ENCODE assay signal across 20 cellular contexts in the genomic region with DNA sequence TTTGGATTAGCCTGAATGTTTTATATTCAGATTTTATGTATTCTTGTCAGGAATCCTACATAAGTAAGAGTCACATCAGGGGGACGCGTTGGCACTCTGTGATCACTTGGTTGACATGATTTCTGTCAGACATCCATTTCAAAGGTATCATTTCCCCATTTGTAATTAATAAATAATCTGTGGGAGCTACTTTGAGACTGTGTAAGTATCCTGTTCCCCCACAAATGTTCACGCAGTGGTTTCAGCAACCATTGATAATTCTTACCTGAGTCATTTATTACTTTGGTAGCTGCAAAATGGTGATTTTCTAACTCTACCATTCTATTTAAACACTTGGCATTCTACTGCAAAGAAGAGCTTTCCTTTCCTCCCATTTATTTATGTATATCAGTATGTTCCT. TPM values are rescaled to one million over a fixed set of nuclear protein-coding genes. Genes with fewer than 3 reads are reported as not detected.
DNase-seq lines count a peak whose midpoint lies in the region; ATAC-seq, FAIRE-seq and TF ChIP-seq lines count a peak whose summit lies in the region.
"Had no signal": no experiment of that assay in that cellular context is flagged by ENCODE, and none has a peak within 500 bp of the region (broad histone marks: within the 10 kb centered on the region; RNA-seq: fewer than 3 reads in every experiment).

No MANE protein-coding gene starts in this region.

- TF ChIP-seq POLR2A in HepG2 (IDR thresholded peaks at IDR 0.05; ENCODE audit: insufficient read depth in 1 of 2, low read depth in 2 of 2, low read length in 2 of 2) = no peak

- no peak overlapping the region for H3K27ac ChIP-seq in OCI-LY3 (ENCODE audit: low read length)
- H3K27ac ChIP-seq in HepG2 (ENCODE audit: extremely low read length, insufficient read depth, low read length) = no peak overlapping the region

- 60% methylated on average over 3 of the region's 3 CpGs for WGBS in HepG2 (ENCODE audit: low lambda C conversion rate)

- no peak for FAIRE-seq in HepG2 (lab: Jason Lieb, UNC)

- CTCF ChIA-PET in HepG2 (lab: Yijun Ruan, JAX; ENCODE audit: low intra/inter-chr PET ratio, low total read pairs) = no interaction called here

- H3K9ac ChIP-seq in OCI-LY3 (ENCODE audit: low read length) (no peak overlapping the region), HepG2 (ENCODE audit: insufficient read depth, low read depth, low read length) (no peak overlapping the region)

- H3K27me3 ChIP-seq in OCI-LY3 (ENCODE audit: low read depth, low read length) (peaks cover 22% of the 10 kb centered on the region), HepG2 (ENCODE audit: control insufficient read depth in 1 of 2, insufficient read depth in 2 of 2, low read length in 2 of 2) (peaks cover 0 to 13% of the 10 kb centered on the region in 2 experiments; a peak in 4 of 5 replicates)

- H3K4me3 ChIP-seq in OCI-LY3 (ENCODE audit: low read length) (peak overlapping the region; percentile 0; the same call in 1 of the 2 replicates), HepG2 (replicated peaks in 1 of 3; ENCODE audit: insufficient read depth in 1 of 3, low read depth in 2 of 3, low read length in 3 of 3) (no peak overlapping the region)

- H3K36me3 ChIP-seq in OCI-LY3 (replicated peaks; ENCODE audit: low read depth, low read length) (no peaks in the 10 kb centered on the region), HepG2 (replicated peaks in 1 of 2; ENCODE audit: control insufficient read depth in 1 of 2, insufficient read depth in 2 of 2, low read length in 2 of 2) (no peaks in the 10 kb centered on the region)

- no peaks in the 10 kb centered on the region for H3K9me3 ChIP-seq in OCI-LY3 (ENCODE audit: insufficient read depth, low read length)
- H3K9me3 ChIP-seq in HepG2 (ENCODE audit: low read length) = no peaks in the 10 kb centered on the region

- H3K9me3 Mint-ChIP-seq in type B pancreatic cell = no peaks in the 10 kb centered on the region
- H3K9me3 Mint-ChIP-seq: HFFc6, IgD-negative memory B cell had no signal

- TF ChIP-seq EP300 in HepG2 (IDR thresholded peaks at IDR 0.05; ENCODE audit: low read depth in 2 of 2, low read length in 2 of 2) = no peak
- TF ChIP-seq EP300 in HepG2 (CRISPR knock-in tag; IDR thresholded peaks at IDR 0.05; ENCODE audit: borderline replicate concordance) = no peak

- peaks cover 30% of the 10 kb centered on the region for H3K4me1 ChIP-seq in OCI-LY3 (ENCODE audit: low read length)
- no peaks in the 10 kb centered on the region for H3K4me1 ChIP-seq in HepG2 (ENCODE audit: insufficient read depth, low read length)

- in situ Hi-C loops in HepG2 (cut with HindIII; ENCODE audit: extremely low pct_ligation_motif_present, low pct_unique_long_range_greater_than_20kb) = loop anchor here (10.0 kb wide), 1 partner anchor 392 kb away; the partner anchor contains the start of gene GABBR2

- H2AFZ ChIP-seq in OCI-LY3 (ENCODE audit: low read depth, low read length) (no peak overlapping the region), HepG2 (ENCODE audit: low read length) (no peak overlapping the region)

- intact Hi-C loops in HepG2 (cut with micrococcal nuclease; ENCODE audit: unreplicated experiment) = no loop called here

- no peaks in the 10 kb centered on the region for H4K20me1 ChIP-seq in OCI-LY3 (ENCODE audit: insufficient read depth, low read length)
- no peaks in the 10 kb centered on the region for H4K20me1 ChIP-seq in HepG2 (ENCODE audit: insufficient read depth, low read length)

- POLR2A ChIA-PET in HepG2 (lab: Yijun Ruan, JAX) = no interaction called here

- H3K4me3 Mint-ChIP-seq in type B pancreatic cell = no peak overlapping the region
- H3K4me3 Mint-ChIP-seq: HFFc6, IgD-negative memory B cell had no signal

- H3K27ac Mint-ChIP-seq in type B pancreatic cell = no peak overlapping the region
- H3K27ac Mint-ChIP-seq: HFFc6, IgD-negative memory B cell had no signal

- no peak for TF ChIP-seq CTCF in OCI-LY3 (IDR thresholded peaks at IDR 0.05; ENCODE audit: low read depth, low read length)
- TF ChIP-seq CTCF in type B pancreatic cell (conservative IDR thresholded peaks at IDR 0.05) = no peak
- no peak for TF ChIP-seq CTCF in HepG2 (CRISPR knock-in tag; IDR thresholded peaks at IDR 0.05)

- no peaks in the 10 kb centered on the region for H3K36me3 Mint-ChIP-seq in type B pancreatic cell
- H3K36me3 Mint-ChIP-seq: IgD-negative memory B cell had no signal

- H3K27me3 Mint-ChIP-seq in type B pancreatic cell = peaks cover 7% of the 10 kb centered on the region

- H3K79me2 ChIP-seq in OCI-LY3 (ENCODE audit: low read length) (no peaks in the 10 kb centered on the region), HepG2 (ENCODE audit: insufficient read depth, low read length) (no peaks in the 10 kb centered on the region)

- BruUV-seq in HepG2 (replicated peaks; lab: Mats Ljungman, UMichigan) = no TSS peak

- no peak for TF ChIP-seq RAD21 in HepG2 (CRISPR knock-in tag; IDR thresholded peaks at IDR 0.05)

- H3K4me2 ChIP-seq in OCI-LY3 (ENCODE audit: low read length) (peak overlapping the region; percentile 40), HepG2 (ENCODE audit: low read depth, low read length) (no peak overlapping the region)

- ATAC-seq in GM18870 (IDR thresholded peaks at IDR 0.05; ENCODE audit: unreplicated experiment) (peak; percentile 51), GM19395 (IDR thresholded peaks at IDR 0.05; ENCODE audit: unreplicated experiment) (peak; percentile 67), HG02938 (IDR thresholded peaks at IDR 0.05; ENCODE audit: unreplicated experiment) (peak; percentile 61), HepG2 (no peak)

- DNase-seq in AML-193 (lab: John Stamatoyannopoulos, UW) (no peak), type B pancreatic cell (ENCODE audit: extremely low spot score, unreplicated experiment) (no peak), HepG2 (ENCODE audit: low spot score) (no peak)
- no peak for DNase-seq in stimulated activated CD4-positive, alpha-beta T cell treated with anti-CD3 and anti-CD28 coated beads, Interleukin-12 subunit alpha, Interleukin-12 subunit beta, amount 100 ng/mL, for 4 hours
- DNase-seq: COR-L47; GF-D8; HFFc6; Kasumi-1; MM.1S; NCI-H1092 treated with DMSO at 0.1 percent for 48 hours; NCI-H1694 treated with DMSO at 0.1 percent for 48 hours; NCI-H446; NK-92 treated with Interleukin-12 subunit alpha and Interleukin-12 subunit beta, amount 100 ng/mL, for 24 hours; OCI-M1; SHP77 treated with DMSO at 0.1 percent for 48 hours had no signal

- H3K4me1 Mint-ChIP-seq in type B pancreatic cell (ENCODE audit: unreplicated experiment) = peaks cover 4% of the 10 kb centered on the region

TF ChIP-seq in HepG2, 621 proteins besides CTCF, POLR2A, EP300 and RAD21:
- no peak for TF ChIP-seq PPARG (CRISPR knock-in tag; conservative IDR thresholded peaks at IDR 0.05)
- TF ChIP-seq ATF2 (CRISPR knock-in tag; IDR thresholded peaks at IDR 0.05) = no peak
- TF ChIP-seq ZFY (CRISPR knock-in tag; IDR thresholded peaks at IDR 0.05) = no peak
- no peak for TF ChIP-seq NR1H2 (CRISPR knock-in tag; IDR thresholded peaks at IDR 0.05; ENCODE audit: borderline replicate concordance, low read depth)
- no peak for TF ChIP-seq TFAP4 (IDR thresholded peaks at IDR 0.05; ENCODE audit: borderline replicate concordance, low read depth)
- TF ChIP-seq MLLT10 (CRISPR knock-in tag; IDR thresholded peaks at IDR 0.05) = no peak
- no peak for TF ChIP-seq EHMT2 (IDR thresholded peaks at IDR 0.05; ENCODE audit: borderline replicate concordance, low read depth, low read length)
- no peak for TF ChIP-seq ZNF547 (CRISPR knock-in tag; IDR thresholded peaks at IDR 0.05)

RNA-seq across cellular contexts. Expression of gene TBC1D2, which starts 56.9 kb away (rescaled TPM):
- total RNA-seq in type B pancreatic cell (ENCODE audit: low replicate concordance) (9.4 and 20.9 TPM in 2 replicates), HepG2 (2016; rRNA removed; fragmentation: Illumina TruSeq; extraction: Trizol) (2.2 and 2.8 TPM in 2 replicates)
- 0.51 and 0.62 TPM in 2 replicates for total RNA-seq in HepG2 (2016; cell fraction: cytosol; rRNA removed; fragmentation: Illumina TruSeq; extraction: Trizol; ENCODE audit: low read depth)
- total RNA-seq in HepG2 (2016; cell fraction: insoluble cytoplasmic fraction; rRNA removed; fragmentation: Illumina TruSeq; extraction: Trizol) = 2.1 and 2.6 TPM in 2 replicates
- 1.1 and 1.2 TPM in 2 replicates for total RNA-seq in HepG2 (2016; cell fraction: membrane; rRNA removed; fragmentation: Illumina TruSeq; extraction: Trizol)
- total RNA-seq in HepG2 (2016; cell fraction: nucleus; rRNA removed; fragmentation: Illumina TruSeq; extraction: Trizol) = 2.2 and 2.8 TPM in 2 replicates
- polyA plus RNA-seq in HepG2 (2011; rRNA removed) = 2.0 and 2.8 TPM in 2 replicates
- polyA plus RNA-seq in HepG2 (2011; cell fraction: cytosol; rRNA removed) = 1.5 and 2.0 TPM in 2 replicates
- polyA plus RNA-seq in HepG2 (2011; cell fraction: nucleus; rRNA removed) = 5.2 and 5.6 TPM in 2 replicates
- 1.9 and 2.1 TPM in 2 replicates for polyA plus RNA-seq in HepG2 (2012)
- polyA plus RNA-seq in HepG2 (2016; cell fraction: cytosol; fragmentation: Illumina TruSeq; extraction: Trizol; ENCODE audit: low read depth) = 0.31 and 0.54 TPM in 2 replicates
- polyA plus RNA-seq in HepG2 (2016; cell fraction: insoluble cytoplasmic fraction; fragmentation: Illumina TruSeq; extraction: Trizol; ENCODE audit: low read depth) = 2.9 and 3.0 TPM in 2 replicates
- 0.96 and 1.1 TPM in 2 replicates for polyA plus RNA-seq in HepG2 (2016; cell fraction: membrane; fragmentation: Illumina TruSeq; extraction: Trizol; ENCODE audit: low read depth)
- 3.1 and 3.8 TPM in 2 replicates for polyA plus RNA-seq in HepG2 (2016; cell fraction: nucleus; fragmentation: Illumina TruSeq; extraction: Trizol; ENCODE audit: insufficient read depth, low read depth)
- polyA minus RNA-seq in HepG2 (2011; rRNA and poly(A)+ RNA removed; ENCODE audit: low replicate concordance) = 6.2 and 19.2 TPM in 2 replicates
- polyA minus RNA-seq in HepG2 (2011; cell fraction: cytosol; rRNA and poly(A)+ RNA removed) = 1.1 TPM in 2 replicates
- 3.1 and 4.0 TPM in 2 replicates for polyA minus RNA-seq in HepG2 (2011; cell fraction: nucleus; rRNA and poly(A)+ RNA removed)
